ENCODE assay signal across 1 cellular context in genomic region chr5:127812570-127812969, GRCh38.
TF ChIP-seq lines count a peak whose summit lies in the region.

No MANE protein-coding gene starts in this region.

TF ChIP-seq in A549, 52 proteins besides CTCF, POLR2A, EP300 and RAD21:
- no peak for TF ChIP-seq PBX3 (IDR thresholded peaks at IDR 0.05)
- TF ChIP-seq KDM1A (IDR thresholded peaks at IDR 0.05; ENCODE audit: low read depth) = no peak
- no peak for TF ChIP-seq HEYL (CRISPR knock-in tag; IDR thresholded peaks at IDR 0.05)
- no peak for TF ChIP-seq ESRRA (IDR thresholded peaks at IDR 0.05; ENCODE audit: borderline replicate concordance, low read length)
- TF ChIP-seq ZNF302 (CRISPR knock-in tag; IDR thresholded peaks at IDR 0.05) = no peak
- TF ChIP-seq EHMT2 (IDR thresholded peaks at IDR 0.05; ENCODE audit: low read depth) = no peak
- no peak for TF ChIP-seq JUNB (IDR thresholded peaks at IDR 0.05)
- no peak for TF ChIP-seq MYC (IDR thresholded peaks at IDR 0.05; ENCODE audit: borderline replicate concordance, low read length)
- TF ChIP-seq ZC3H11A (IDR thresholded peaks at IDR 0.05) = no peak
- no peak for TF ChIP-seq MAZ (IDR thresholded peaks at IDR 0.05; ENCODE audit: borderline replicate concordance, low read depth, low read length)
